ENCODE assay signal across 8 cellular contexts in the genomic region with DNA sequence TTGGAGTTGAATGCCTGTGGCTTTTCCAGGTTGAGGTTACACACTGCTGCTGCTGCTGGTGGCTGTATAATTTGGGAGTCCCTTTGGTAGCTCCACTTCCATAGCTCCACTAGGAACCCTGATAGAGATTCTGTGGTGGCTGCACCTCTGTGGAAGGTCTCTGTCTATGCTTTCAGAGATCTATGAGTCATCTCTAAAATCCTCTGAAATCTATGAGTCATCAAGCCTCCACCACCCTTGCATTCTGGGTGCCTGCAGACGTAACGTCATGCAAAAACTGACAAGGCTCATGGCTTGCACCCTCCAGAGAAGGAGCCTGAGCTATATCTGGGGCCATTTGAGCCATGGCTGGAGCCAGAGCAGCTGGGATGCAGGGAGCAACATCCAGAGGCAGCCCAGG.
A peak's percentile ranks its signal among the peaks of the same experiment; 100 is the strongest.
DNase-seq lines count a peak whose midpoint lies in the region; ATAC-seq and TF ChIP-seq lines count a peak whose summit lies in the region.

No MANE protein-coding gene starts in this region.

- no peaks in the 10 kb centered on the region for H3K27me3 ChIP-seq in IMR-90 (ENCODE audit: control insufficient read depth, insufficient read depth, low read length)
- no peaks in the 10 kb centered on the region for H3K27me3 ChIP-seq in endodermal cell (ENCODE audit: control insufficient read depth, insufficient read depth, low read length, poor library complexity, severe bottlenecking)

- no peaks in the 10 kb centered on the region for H3K27me3 Mint-ChIP-seq in activated naive CD8-positive, alpha-beta T cell treated with anti-CD3 and anti-CD28 coated beads, Interleukin-2, amount 10 ng/mL, durations not matched to agents 7 days and 5 days
- H3K27me3 Mint-ChIP-seq in endodermal cell (ENCODE audit: insufficient read depth): peaks cover 17% of the 10 kb centered on the region

- BruUV-seq in IMR-90 (replicated peaks; lab: Mats Ljungman, UMichigan): no TSS peak

- TF ChIP-seq POLR2A in IMR-90 (IDR thresholded peaks at IDR 0.05; ENCODE audit: low read depth, low read length): no peak

- H3K36me3 ChIP-seq in IMR-90 (ENCODE audit: control insufficient read depth, insufficient read depth, low read length) (no peaks in the 10 kb centered on the region), endodermal cell (ENCODE audit: control insufficient read depth, insufficient read depth, low read length) (no peaks in the 10 kb centered on the region)

- no peak overlapping the region for H3K18ac ChIP-seq in IMR-90 (ENCODE audit: low read depth, low read length)

- no peak overlapping the region for H3K56ac ChIP-seq in IMR-90 (ENCODE audit: extremely low read depth, insufficient read depth, low read length)

- no peak overlapping the region for H4K5ac ChIP-seq in IMR-90 (ENCODE audit: low read depth, low read length)

- no peak overlapping the region for H2AFZ ChIP-seq in IMR-90 (replicated peaks; ENCODE audit: low read length, poor library complexity)

- no peak overlapping the region for H3K23ac ChIP-seq in IMR-90 (ENCODE audit: low read depth, low read length)

- CTCF ChIA-PET in IMR-90 (lab: Yijun Ruan, JAX): no interaction called here

- WGBS in IMR-90 (ENCODE audit: extremely low coverage in 2 of 2, insufficient read length in 1 of 2), 2 experiments: no CpG with 5 or more reads among the region's 2 CpGs
- 92% methylated on average over 2 of the region's 2 CpGs; no CpG with 5 or more reads in 1 of the 2 experiments for WGBS in endodermal cell (ENCODE audit: insufficient coverage in 1 of 2, insufficient read length in 1 of 2), 2 experiments

- in situ Hi-C loops in IMR-90 (cut with MboI; ENCODE audit: low sequenced_read_pairs): no loop called here

- peak; percentile 12 to 14 for DNase-seq in activated CD4-positive, alpha-beta T cell treated with anti-CD3 and anti-CD28 coated beads for 24 hours (ENCODE audit: low read depth in 2 of 2)
- no peak for DNase-seq in activated CD4-positive, alpha-beta T cell treated with anti-CD3 and anti-CD28 coated beads, Interleukin-2, amount 50 U/mL, for 1 hour
- DNase-seq in IMR-90 (peak; percentile 18), endodermal cell (no peak), SHP77 (lab: John Stamatoyannopoulos, UW) (no peak)
- peak; percentile 32 for DNase-seq in activated naive CD8-positive, alpha-beta T cell treated with anti-CD3 and anti-CD28 coated beads, Interleukin-2, amount 10 ng/mL, durations not matched to agents 7 days and 5 days
- peak; percentile 56 for DNase-seq in stimulated activated CD8-positive, alpha-beta memory T cell treated with anti-CD3 and anti-CD28 coated beads, Interleukin-4, amount 100 ng/mL, for 48 hours

- no peak overlapping the region for H2AK5ac ChIP-seq in IMR-90 (ENCODE audit: low read depth, low read length)

- H3K27ac ChIP-seq in IMR-90 (ENCODE audit: insufficient read depth, low read length) (no peak overlapping the region), endodermal cell (ENCODE audit: low read depth, low read length) (no peak overlapping the region)

- ATAC-seq in IMR-90 (ENCODE audit: low read depth) (peak; percentile 46), GM21528 (IDR thresholded peaks at IDR 0.05; ENCODE audit: low FRiP score, unreplicated experiment) (no peak)
- peak; percentile 96 for ATAC-seq in activated naive CD8-positive, alpha-beta T cell treated with anti-CD3 and anti-CD28 coated beads, Interleukin-2, amount 10 ng/mL, durations not matched to agents 7 days and 5 days (ENCODE audit: low read depth)

- H4K20me1 ChIP-seq in IMR-90 (ENCODE audit: insufficient read depth, low read length): no peaks in the 10 kb centered on the region

- TF ChIP-seq CTCF in IMR-90 (conservative IDR thresholded peaks at IDR 0.05; ENCODE audit: low read depth, low read length) (no peak), endodermal cell (conservative IDR thresholded peaks at IDR 0.05) (no peak)

- H3K9me3 Mint-ChIP-seq in activated naive CD8-positive, alpha-beta T cell treated with anti-CD3 and anti-CD28 coated beads, Interleukin-2, amount 10 ng/mL, durations not matched to agents 7 days and 5 days: peaks cover 22% of the 10 kb centered on the region
- peaks cover 8% of the 10 kb centered on the region for H3K9me3 Mint-ChIP-seq in endodermal cell

- H3K27ac Mint-ChIP-seq in activated naive CD8-positive, alpha-beta T cell treated with anti-CD3 and anti-CD28 coated beads, Interleukin-2, amount 10 ng/mL, durations not matched to agents 7 days and 5 days: peak overlapping the region; percentile 80
- H3K27ac Mint-ChIP-seq in endodermal cell: no peak overlapping the region

- intact Hi-C loops in IMR-90 (cut with micrococcal nuclease): no loop called here

- POLR2A ChIA-PET in IMR-90 (lab: Charles Lee; ENCODE audit: unreplicated experiment): no interaction called here
- POLR2A ChIA-PET in activated naive CD8-positive, alpha-beta T cell treated with anti-CD3 and anti-CD28 coated beads, Interleukin-2, amount 10 ng/mL, durations not matched to agents 7 days and 5 days (lab: Charles Lee): no interaction called here

- no peak overlapping the region for H4K8ac ChIP-seq in IMR-90 (ENCODE audit: low read depth in 2 of 2, low read length in 2 of 2)

- H3K4ac ChIP-seq in IMR-90 (ENCODE audit: low read depth, low read length): no peak overlapping the region

- no peak overlapping the region for H3K14ac ChIP-seq in IMR-90 (replicated peaks; ENCODE audit: low read depth, low read length)

- no peak overlapping the region for H2BK5ac ChIP-seq in IMR-90 (ENCODE audit: low read depth, low read length, poor library complexity, severe bottlenecking)

- no peaks in the 10 kb centered on the region for H3K79me1 ChIP-seq in IMR-90 (ENCODE audit: low read depth in 1 of 2, low read length in 2 of 2)

- no peaks in the 10 kb centered on the region for H3K9me1 ChIP-seq in IMR-90 (ENCODE audit: insufficient read depth, low read length)

- peaks cover 28% of the 10 kb centered on the region for H3K4me1 Mint-ChIP-seq in activated naive CD8-positive, alpha-beta T cell treated with anti-CD3 and anti-CD28 coated beads, Interleukin-2, amount 10 ng/mL, durations not matched to agents 7 days and 5 days
- no peaks in the 10 kb centered on the region for H3K4me1 Mint-ChIP-seq in endodermal cell

- no peak overlapping the region for H2BK120ac ChIP-seq in IMR-90 (ENCODE audit: low read depth, low read length)

- H3K4me3 ChIP-seq in IMR-90 (ENCODE audit: insufficient read depth, low read depth, low read length): no peak overlapping the region
- H3K4me3 ChIP-seq in endodermal cell (ENCODE audit: low read length): no peak overlapping the region

- no peak overlapping the region for H4K91ac ChIP-seq in IMR-90 (ENCODE audit: insufficient read depth, low read depth, low read length)

- TF ChIP-seq RAD21 in IMR-90 (IDR thresholded peaks at IDR 0.05; ENCODE audit: low read length): no peak

- peak overlapping the region; percentile 55 for H3K4me3 Mint-ChIP-seq in activated naive CD8-positive, alpha-beta T cell treated with anti-CD3 and anti-CD28 coated beads, Interleukin-2, amount 10 ng/mL, durations not matched to agents 7 days and 5 days
- H3K4me3 Mint-ChIP-seq in endodermal cell: no peak overlapping the region

- H3K4me2 ChIP-seq in IMR-90 (ENCODE audit: low read depth, low read length): no peak overlapping the region

- peaks cover 2% of the 10 kb centered on the region; the same call in 1 of the 2 replicates for H3K9me3 ChIP-seq in IMR-90 (ENCODE audit: control insufficient read depth, insufficient read depth, low read length)
- H3K9me3 ChIP-seq in endodermal cell (ENCODE audit: control insufficient read depth, low read length): no peaks in the 10 kb centered on the region

- H3K4me1 ChIP-seq in IMR-90 (ENCODE audit: control insufficient read depth, insufficient read depth, low read length) (no peaks in the 10 kb centered on the region; the same call in 1 of the 2 replicates), endodermal cell (ENCODE audit: control insufficient read depth, insufficient read depth, low read length) (no peaks in the 10 kb centered on the region)

- dilution Hi-C loops in IMR-90 (cut with HindIII; ENCODE audit: low sequenced_read_pairs, unreplicated experiment): no loop called here

- peaks cover 28% of the 10 kb centered on the region for H3K36me3 Mint-ChIP-seq in activated naive CD8-positive, alpha-beta T cell treated with anti-CD3 and anti-CD28 coated beads, Interleukin-2, amount 10 ng/mL, durations not matched to agents 7 days and 5 days
- H3K36me3 Mint-ChIP-seq in endodermal cell (ENCODE audit: low read depth): no peaks in the 10 kb centered on the region

- no peak overlapping the region for H2AK9ac ChIP-seq in IMR-90 (replicated peaks; ENCODE audit: low read depth, low read length, poor library complexity)

- no peak overlapping the region for H2BK20ac ChIP-seq in IMR-90 (ENCODE audit: low read depth, low read length)

- no peak overlapping the region for H3K9ac ChIP-seq in IMR-90 (ENCODE audit: low read depth, low read length)
- no peak overlapping the region for H3K9ac ChIP-seq in endodermal cell (ENCODE audit: extremely low read depth, low read length, poor library complexity, severe bottlenecking)

- no peak overlapping the region for H2BK15ac ChIP-seq in IMR-90 (ENCODE audit: low read depth, low read length)

TF ChIP-seq in IMR-90, 13 proteins besides CTCF, POLR2A, EP300 and RAD21:
- TF ChIP-seq RCOR1 (IDR thresholded peaks at IDR 0.05; ENCODE audit: insufficient replicate concordance, low read length): no peak
- TF ChIP-seq FOS (IDR thresholded peaks at IDR 0.05; ENCODE audit: low read depth, low read length): 0 out of 2 replicates have a peak, but pooled peaks have one; percentile 45

Comparison
In these comparisons a context has a peak if more than half of its experiments do, and no peak if none do; other contexts are left out.
1. DNase-seq: peak in activated CD4-positive, alpha-beta T cell treated with anti-CD3 and anti-CD28 coated beads for 24 hours (2 of 2), IMR-90 (single experiment), activated naive CD8-positive, alpha-beta T cell treated with anti-CD3 and anti-CD28 coated beads, Interleukin-2, amount 10 ng/mL, durations not matched to agents 7 days and 5 days (single experiment) and stimulated activated CD8-positive, alpha-beta memory T cell treated with anti-CD3 and anti-CD28 coated beads, Interleukin-4, amount 100 ng/mL, for 48 hours (single experiment); none in activated CD4-positive, alpha-beta T cell treated with anti-CD3 and anti-CD28 coated beads, Interleukin-2, amount 50 U/mL, for 1 hour (single experiment), endodermal cell (single experiment) and SHP77 (0 of 2).